In genomic region chr1:21232044-21232443, GRCh38 we compare ENCODE assay signal across 1 cellular context.
TF ChIP-seq lines count a peak whose summit lies in the region.

No MANE protein-coding gene starts in this region.

TF ChIP-seq in K562, 482 proteins besides CTCF, POLR2A, EP300 and RAD21 (continued from another document):
- TF ChIP-seq HLTF (IDR thresholded peaks at IDR 0.05) (peak; percentile 42; the same call in 1 of the 2 replicates), RBM25 (IDR thresholded peaks at IDR 0.05; ENCODE audit: low read depth, low read length, severe bottlenecking) (peak; percentile 41), HDGF (IDR thresholded peaks at IDR 0.05) (no peak), DEAF1 (CRISPR knock-in tag; IDR thresholded peaks at IDR 0.05) (peak; percentile 78), ZNF121 (CRISPR knock-in tag; conservative IDR thresholded peaks at IDR 0.05) (peak; percentile 96), CHD1 (IDR thresholded peaks at IDR 0.05; ENCODE audit: low read length) (no peak), DIDO1 (tag; IDR thresholded peaks at IDR 0.05; ENCODE audit: low read depth) (no peak), ARID2 (IDR thresholded peaks at IDR 0.05) (peak; percentile 81), ZBTB33 (CRISPR knock-in tag; IDR thresholded peaks at IDR 0.05) (peak; percentile 68; the same call in 1 of the 2 replicates), STAG1 (CRISPR knock-in tag; IDR thresholded peaks at IDR 0.05; ENCODE audit: borderline replicate concordance) (peak; percentile 80; the same call in 1 of the 2 replicates), ZBTB26 (CRISPR knock-in tag; IDR thresholded peaks at IDR 0.05) (no peak), DPF2 (IDR thresholded peaks at IDR 0.05) (0 out of 2 replicates have a peak, but pooled peaks have one; percentile 20), CC2D1A (IDR thresholded peaks at IDR 0.05) (peak; percentile 75; the same call in 1 of the 2 replicates), FOSL1 (tag; conservative IDR thresholded peaks at IDR 0.05) (0 out of 2 replicates have a peak, but pooled peaks have one; percentile 13), JUNB (CRISPR knock-in tag; conservative IDR thresholded peaks at IDR 0.05) (no peak), ELF4 (CRISPR knock-in tag; IDR thresholded peaks at IDR 0.05) (no peak), ZNF778 (CRISPR knock-in tag; IDR thresholded peaks at IDR 0.05) (no peak), RB1 (IDR thresholded peaks at IDR 0.05; ENCODE audit: low read depth) (peak; percentile 15; the same call in 1 of the 2 replicates), KLF16 (IDR thresholded peaks at IDR 0.05) (peak; percentile 42; the same call in 1 of the 2 replicates)
- TF ChIP-seq, protein P1, sequence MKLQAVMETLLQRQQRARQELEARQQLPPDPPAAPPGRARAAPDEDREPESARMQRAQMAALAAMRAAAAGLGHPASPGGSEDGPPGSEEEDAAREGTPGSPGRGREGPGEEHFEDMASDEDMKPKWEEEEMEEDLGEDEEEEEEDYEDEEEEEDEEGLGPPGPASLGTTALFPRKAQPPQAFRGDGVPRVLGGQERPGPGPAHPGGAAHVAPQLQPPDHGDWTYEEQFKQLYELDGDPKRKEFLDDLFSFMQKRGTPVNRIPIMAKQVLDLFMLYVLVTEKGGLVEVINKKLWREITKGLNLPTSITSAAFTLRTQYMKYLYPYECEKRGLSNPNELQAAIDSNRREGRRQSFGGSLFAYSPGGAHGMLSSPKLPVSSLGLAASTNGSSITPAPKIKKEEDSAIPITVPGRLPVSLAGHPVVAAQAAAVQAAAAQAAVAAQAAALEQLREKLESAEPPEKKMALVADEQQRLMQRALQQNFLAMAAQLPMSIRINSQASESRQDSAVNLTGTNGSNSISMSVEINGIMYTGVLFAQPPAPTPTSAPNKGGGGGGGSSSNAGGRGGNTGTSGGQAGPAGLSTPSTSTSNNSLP (IDR thresholded peaks at IDR 0.05; ENCODE audit: borderline replicate concordance, low read depth, low read length) = no peak
- TF ChIP-seq, protein P2, sequence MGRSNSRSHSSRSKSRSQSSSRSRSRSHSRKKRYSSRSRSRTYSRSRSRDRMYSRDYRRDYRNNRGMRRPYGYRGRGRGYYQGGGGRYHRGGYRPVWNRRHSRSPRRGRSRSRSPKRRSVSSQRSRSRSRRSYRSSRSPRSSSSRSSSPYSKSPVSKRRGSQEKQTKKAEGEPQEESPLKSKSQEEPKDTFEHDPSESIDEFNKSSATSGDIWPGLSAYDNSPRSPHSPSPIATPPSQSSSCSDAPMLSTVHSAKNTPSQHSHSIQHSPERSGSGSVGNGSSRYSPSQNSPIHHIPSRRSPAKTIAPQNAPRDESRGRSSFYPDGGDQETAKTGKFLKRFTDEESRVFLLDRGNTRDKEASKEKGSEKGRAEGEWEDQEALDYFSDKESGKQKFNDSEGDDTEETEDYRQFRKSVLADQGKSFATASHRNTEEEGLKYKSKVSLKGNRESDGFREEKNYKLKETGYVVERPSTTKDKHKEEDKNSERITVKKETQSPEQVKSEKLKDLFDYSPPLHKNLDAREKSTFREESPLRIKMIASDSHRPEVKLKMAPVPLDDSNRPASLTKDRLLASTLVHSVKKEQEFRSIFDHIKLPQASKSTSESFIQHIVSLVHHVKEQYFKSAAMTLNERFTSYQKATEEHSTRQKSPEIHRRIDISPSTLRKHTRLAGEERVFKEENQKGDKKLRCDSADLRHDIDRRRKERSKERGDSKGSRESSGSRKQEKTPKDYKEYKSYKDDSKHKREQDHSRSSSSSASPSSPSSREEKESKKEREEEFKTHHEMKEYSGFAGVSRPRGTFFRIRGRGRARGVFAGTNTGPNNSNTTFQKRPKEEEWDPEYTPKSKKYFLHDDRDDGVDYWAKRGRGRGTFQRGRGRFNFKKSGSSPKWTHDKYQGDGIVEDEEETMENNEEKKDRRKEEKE (IDR thresholded peaks at IDR 0.05; ENCODE audit: borderline replicate concordance in 1 of 2, control insufficient read depth in 1 of 2, low read depth in 2 of 2, low read length in 1 of 2) = no peak
- TF ChIP-seq, protein P3, sequence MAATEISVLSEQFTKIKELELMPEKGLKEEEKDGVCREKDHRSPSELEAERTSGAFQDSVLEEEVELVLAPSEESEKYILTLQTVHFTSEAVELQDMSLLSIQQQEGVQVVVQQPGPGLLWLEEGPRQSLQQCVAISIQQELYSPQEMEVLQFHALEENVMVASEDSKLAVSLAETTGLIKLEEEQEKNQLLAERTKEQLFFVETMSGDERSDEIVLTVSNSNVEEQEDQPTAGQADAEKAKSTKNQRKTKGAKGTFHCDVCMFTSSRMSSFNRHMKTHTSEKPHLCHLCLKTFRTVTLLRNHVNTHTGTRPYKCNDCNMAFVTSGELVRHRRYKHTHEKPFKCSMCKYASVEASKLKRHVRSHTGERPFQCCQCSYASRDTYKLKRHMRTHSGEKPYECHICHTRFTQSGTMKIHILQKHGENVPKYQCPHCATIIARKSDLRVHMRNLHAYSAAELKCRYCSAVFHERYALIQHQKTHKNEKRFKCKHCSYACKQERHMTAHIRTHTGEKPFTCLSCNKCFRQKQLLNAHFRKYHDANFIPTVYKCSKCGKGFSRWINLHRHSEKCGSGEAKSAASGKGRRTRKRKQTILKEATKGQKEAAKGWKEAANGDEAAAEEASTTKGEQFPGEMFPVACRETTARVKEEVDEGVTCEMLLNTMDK (IDR thresholded peaks at IDR 0.05; ENCODE audit: borderline replicate concordance, insufficient read depth, low read depth, low read length, poor library complexity, severe bottlenecking) = peak; percentile 32
